ENCODE assay signal across 9 cellular contexts in genomic region chrX:120549483-120550452, GRCh38. TPM values are rescaled to one million over a fixed set of nuclear protein-coding genes. Genes with fewer than 3 reads are reported as not detected.
DNase-seq lines count a peak whose midpoint lies in the region; ATAC-seq and TF ChIP-seq lines count a peak whose summit lies in the region.
"Had no signal": no experiment of that assay in that cellular context is flagged by ENCODE, and none has a peak within 500 bp of the region (broad histone marks: within the 10 kb centered on the region; RNA-seq: fewer than 3 reads in every experiment).

No MANE protein-coding gene starts in this region.

- H3K4me3 ChIP-seq in BJ (ENCODE audit: low read depth, low read length) (no peak overlapping the region), suprapubic skin (no peak overlapping the region), aorta (ENCODE audit: low read length in 2 of 2) (no peak overlapping the region)
- H3K4me3 ChIP-seq: ovary had no signal

- no peak for TF ChIP-seq POLR2A in suprapubic skin (IDR thresholded peaks at IDR 0.05)

- H3K9me3 ChIP-seq in suprapubic skin: no peaks in the 10 kb centered on the region
- no peaks in the 10 kb centered on the region for H3K9me3 ChIP-seq in aorta (ENCODE audit: control insufficient read depth, low read length)
- H3K9me3 ChIP-seq: ovary had no signal

- CTCF ChIA-PET in BJ (lab: Yijun Ruan, JAX): no interaction called here

- 72% methylated on average over 12 of the region's 12 CpGs for WGBS in suprapubic skin
- WGBS in aorta, 2 donors: 67 to 70% methylated on average over 12 of the region's 12 CpGs

- no peaks in the 10 kb centered on the region for H3K27me3 Mint-ChIP-seq in memory B cell

- no peaks in the 10 kb centered on the region for H3K36me3 ChIP-seq in BJ (ENCODE audit: control insufficient read depth, insufficient read depth, low read length)
- no peaks in the 10 kb centered on the region for H3K36me3 ChIP-seq in suprapubic skin
- no peaks in the 10 kb centered on the region for H3K36me3 ChIP-seq in aorta (ENCODE audit: control insufficient read depth in 1 of 2, insufficient read depth in 2 of 2, low read length in 1 of 2)
- H3K36me3 ChIP-seq: ovary had no signal

- no peak overlapping the region for H3K27ac ChIP-seq in suprapubic skin
- peak overlapping the region in 1 of 2 donors; percentile 68 for H3K27ac ChIP-seq in aorta (ENCODE audit: low read depth in 1 of 2, low read length in 2 of 2)
- H3K27ac ChIP-seq: ovary had no signal

- H3K27ac Mint-ChIP-seq in memory B cell: peak overlapping the region; percentile 4

- peaks cover 2% of the 10 kb centered on the region for H3K4me1 ChIP-seq in suprapubic skin
- H3K4me1 ChIP-seq in aorta (ENCODE audit: control insufficient read depth in 1 of 2, insufficient read depth in 2 of 2, low read length in 2 of 2): no peaks in the 10 kb centered on the region

- H3K4me1 Mint-ChIP-seq in memory B cell: peaks cover 4% of the 10 kb centered on the region

- DNase-seq in BJ (ENCODE audit: low read depth): peak; percentile 82
- peak; percentile 79 for DNase-seq in LoVo (ENCODE audit: low spot score)
- peak; percentile 28 for DNase-seq in amniotic stem cell (lab: John Stamatoyannopoulos, UW)
- DNase-seq in memory B cell (ENCODE audit: low spot score in 2 of 2): no peak
- no peak for DNase-seq in suprapubic skin (ENCODE audit: low spot score in 2 of 2)
- DNase-seq in head of caudate nucleus: no peak
- no peak for DNase-seq in aorta

- no peak overlapping the region for H3K4me3 Mint-ChIP-seq in memory B cell

- H3K27me3 ChIP-seq in BJ (ENCODE audit: control insufficient read depth, insufficient read depth, low read length) (no peaks in the 10 kb centered on the region), suprapubic skin (no peaks in the 10 kb centered on the region), aorta (ENCODE audit: control insufficient read depth in 1 of 2, insufficient read depth in 2 of 2, low read length in 1 of 2) (no peaks in the 10 kb centered on the region)
- H3K27me3 ChIP-seq: ovary had no signal

- ATAC-seq in memory B cell (ENCODE audit: low read depth) (no peak), HG03432 (IDR thresholded peaks at IDR 0.05; ENCODE audit: unreplicated experiment) (no peak), aorta (ENCODE audit: low FRiP score) (no peak)

- TF ChIP-seq EP300 in suprapubic skin (IDR thresholded peaks at IDR 0.05): no peak

- TF ChIP-seq CTCF in BJ (IDR thresholded peaks at IDR 0.05; ENCODE audit: insufficient read depth, low read depth, low read length) (no peak), suprapubic skin (IDR thresholded peaks at IDR 0.05) (no peak)

- POLR2A ChIA-PET in BJ (lab: Charles Lee): no interaction called here

- H3K36me3 Mint-ChIP-seq in memory B cell: peaks cover 11% of the 10 kb centered on the region

- intact Hi-C loops in head of caudate nucleus (cut with DNase I) (no loop called here), aorta (cut with DNase I) (no loop called here)

- no peaks in the 10 kb centered on the region for H3K9me3 Mint-ChIP-seq in memory B cell

RNA-seq across cellular contexts. Expression of gene CUL4B, which starts 11.0 kb away (rescaled TPM):
- 107 and 114 TPM in 2 replicates for polyA plus RNA-seq in BJ (2011; rRNA removed)
- 165 and 280 TPM in 2 replicates for polyA minus RNA-seq in BJ (2011; rRNA and poly(A)+ RNA removed)
- 10 to 100 TPM; 18.6 to 47.2 (median 28.4) TPM for total RNA-seq in suprapubic skin
- total RNA-seq in aorta: 10 to 100 TPM; 47.3 to 48.2 TPM
- 10 to 100 TPM; 22.4 to 53.5 TPM for polyA plus RNA-seq in aorta

RNA-seq across cellular contexts. Expression of gene MCTS1, which starts 54.1 kb away (rescaled TPM):
- polyA plus RNA-seq in BJ (2011; rRNA removed) (36.9 and 66.0 TPM in 2 replicates), aorta (10 to 100 TPM; 31.9 to 43.2 TPM)
- polyA minus RNA-seq in BJ (2011; rRNA and poly(A)+ RNA removed): 4.9 and 7.0 TPM in 2 replicates
- total RNA-seq in suprapubic skin (10 to 100 TPM; 17.6 to 25.7 (median 21.5) TPM), aorta (10 to 100 TPM; 26.7 to 28.6 TPM)

Comparison
In these comparisons a context has a peak if more than half of its experiments do, and no peak if none do; other contexts are left out.
1. DNase-seq: peak in BJ (single experiment), LoVo (single experiment) and amniotic stem cell (single experiment); none in memory B cell (0 of 2), suprapubic skin (0 of 2), head of caudate nucleus (0 of 42) and aorta (0 of 2).